In the genomic region with DNA sequence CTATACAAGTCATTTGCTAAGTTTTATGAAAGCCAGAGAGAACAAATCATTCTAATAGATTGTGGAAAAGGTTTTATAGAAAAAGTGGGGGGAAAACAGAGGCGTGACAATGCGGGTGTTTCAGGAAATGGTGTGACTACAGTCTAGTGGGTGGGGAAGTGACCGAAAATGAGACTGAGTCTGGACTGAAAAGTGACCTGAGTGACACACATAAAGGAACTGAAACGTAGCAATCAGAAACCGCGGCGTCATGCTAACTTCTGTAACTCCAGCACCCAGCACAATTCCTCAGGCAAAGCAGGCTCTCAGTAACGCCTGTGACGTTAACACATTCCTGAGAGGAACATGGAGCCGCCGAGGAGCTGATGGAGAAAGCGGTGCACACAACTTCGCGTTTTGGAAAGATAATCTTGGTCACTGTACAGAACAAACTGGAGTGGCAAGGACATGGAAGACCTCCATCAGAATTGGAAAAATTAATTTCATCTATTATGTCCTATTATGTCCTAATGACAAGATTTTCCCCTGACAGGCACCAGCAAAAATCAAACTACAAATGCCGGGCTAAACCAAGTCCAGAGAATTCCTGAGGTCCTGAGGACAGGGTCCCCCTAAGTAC, we compare ENCODE assay signal across 8 cellular contexts. TPM values are rescaled to one million over a fixed set of nuclear protein-coding genes. Genes with fewer than 3 reads are reported as not detected.
DNase-seq lines count a peak whose midpoint lies in the region; ATAC-seq and TF ChIP-seq lines count a peak whose summit lies in the region.

No MANE protein-coding gene starts in this region.

- CTCF ChIA-PET in activated naive CD4-positive, alpha-beta T cell treated with anti-CD3 and anti-CD28 coated beads for 36 hours (lab: Charles Lee), result no interaction called here

- DNase-seq in CD1c-positive myeloid dendritic cell (ENCODE audit: extremely low spot score) (peak; percentile 95), natural killer cell (no peak), inferior parietal cortex (ENCODE audit: extremely low spot score) (no peak), NCI-H1105 (lab: John Stamatoyannopoulos, UW) (no peak), DMS153 treated with DMSO at 0.1 percent for 48 hours (lab: John Stamatoyannopoulos, UW; ENCODE audit: unreplicated experiment) (no peak)
- peak; percentile 83 for DNase-seq in activated naive CD4-positive, alpha-beta T cell treated with anti-CD3 and anti-CD28 coated beads for 36 hours

- H3K36me3 Mint-ChIP-seq in activated naive CD4-positive, alpha-beta T cell treated with anti-CD3 and anti-CD28 coated beads for 36 hours (ENCODE audit: low read depth), result peaks cover 29% of the 10 kb centered on the region
- peaks cover 10% of the 10 kb centered on the region for H3K36me3 Mint-ChIP-seq in natural killer cell

- H3K9me3 Mint-ChIP-seq in activated naive CD4-positive, alpha-beta T cell treated with anti-CD3 and anti-CD28 coated beads for 36 hours, result peaks cover 3% of the 10 kb centered on the region
- no peaks in the 10 kb centered on the region for H3K9me3 Mint-ChIP-seq in natural killer cell

- ATAC-seq in GM19397 (IDR thresholded peaks at IDR 0.05; ENCODE audit: unreplicated experiment) (peak; percentile 92), HG03432 (IDR thresholded peaks at IDR 0.05; ENCODE audit: unreplicated experiment) (peak; percentile 87), natural killer cell (peak; percentile 58 to 72 (median 70))

- intact Hi-C loops in activated naive CD4-positive, alpha-beta T cell treated with anti-CD3 and anti-CD28 coated beads for 36 hours (cut with micrococcal nuclease), result loop anchor here (1.0 to 10.0 kb wide), 3 partner anchors 8 to 716 kb away; no protein-coding TSS in a partner anchor
- intact Hi-C loops in natural killer cell (cut with micrococcal nuclease), result loop anchor here (5.0 to 10.0 kb wide), 2 partner anchors 123 to 1234 kb away; a partner anchor contains a TSS

- no peak overlapping the region for H3K4me3 Mint-ChIP-seq in activated naive CD4-positive, alpha-beta T cell treated with anti-CD3 and anti-CD28 coated beads for 36 hours
- no peak overlapping the region for H3K4me3 Mint-ChIP-seq in natural killer cell

- no peak overlapping the region for H3K27ac Mint-ChIP-seq in activated naive CD4-positive, alpha-beta T cell treated with anti-CD3 and anti-CD28 coated beads for 36 hours
- no peak overlapping the region for H3K27ac Mint-ChIP-seq in natural killer cell

- peaks cover 46% of the 10 kb centered on the region for H3K4me1 Mint-ChIP-seq in activated naive CD4-positive, alpha-beta T cell treated with anti-CD3 and anti-CD28 coated beads for 36 hours (ENCODE audit: low read depth)
- H3K4me1 Mint-ChIP-seq in natural killer cell, result no peaks in the 10 kb centered on the region

- no peak for TF ChIP-seq CTCF in natural killer cell (IDR thresholded peaks at IDR 0.05)

- H3K27me3 Mint-ChIP-seq in activated naive CD4-positive, alpha-beta T cell treated with anti-CD3 and anti-CD28 coated beads for 36 hours (ENCODE audit: low read depth), result no peaks in the 10 kb centered on the region
- H3K27me3 Mint-ChIP-seq in natural killer cell (ENCODE audit: low read depth in 2 of 2), result no peaks in the 10 kb centered on the region

RNA-seq across cellular contexts. Expression of a gene that starts 1.4 kb away (rescaled TPM):
- total RNA-seq in activated naive CD4-positive, alpha-beta T cell treated with anti-CD3 and anti-CD28 coated beads for 36 hours, result 10 to 100 TPM; 19.4 to 19.9 TPM
- 100 to 1,000 TPM; 151 to 178 (median 162) TPM for total RNA-seq in natural killer cell

Comparison
In these comparisons a context has a peak if more than half of its experiments do, and no peak if none do; other contexts are left out.
1. DNase-seq: peak in CD1c-positive myeloid dendritic cell (single experiment) and activated naive CD4-positive, alpha-beta T cell treated with anti-CD3 and anti-CD28 coated beads for 36 hours (single experiment); none in natural killer cell (single experiment), inferior parietal cortex (single experiment), NCI-H1105 (single experiment) and DMS153 treated with DMSO at 0.1 percent for 48 hours (single experiment).
2. RNA of a gene that starts 1.4 kb away (total RNA-seq): 151 to 178 TPM in natural killer cell; 19.4 to 19.9 TPM in activated naive CD4-positive, alpha-beta T cell treated with anti-CD3 and anti-CD28 coated beads for 36 hours; every median in the first group is over 4 times any median in the second.
3. Peak in every context shown above with its lines, with median percentiles within 50 percentile points of each other: ATAC-seq.